Comparison of ENCODE assay signal across 8 cellular contexts in the genomic region with DNA sequence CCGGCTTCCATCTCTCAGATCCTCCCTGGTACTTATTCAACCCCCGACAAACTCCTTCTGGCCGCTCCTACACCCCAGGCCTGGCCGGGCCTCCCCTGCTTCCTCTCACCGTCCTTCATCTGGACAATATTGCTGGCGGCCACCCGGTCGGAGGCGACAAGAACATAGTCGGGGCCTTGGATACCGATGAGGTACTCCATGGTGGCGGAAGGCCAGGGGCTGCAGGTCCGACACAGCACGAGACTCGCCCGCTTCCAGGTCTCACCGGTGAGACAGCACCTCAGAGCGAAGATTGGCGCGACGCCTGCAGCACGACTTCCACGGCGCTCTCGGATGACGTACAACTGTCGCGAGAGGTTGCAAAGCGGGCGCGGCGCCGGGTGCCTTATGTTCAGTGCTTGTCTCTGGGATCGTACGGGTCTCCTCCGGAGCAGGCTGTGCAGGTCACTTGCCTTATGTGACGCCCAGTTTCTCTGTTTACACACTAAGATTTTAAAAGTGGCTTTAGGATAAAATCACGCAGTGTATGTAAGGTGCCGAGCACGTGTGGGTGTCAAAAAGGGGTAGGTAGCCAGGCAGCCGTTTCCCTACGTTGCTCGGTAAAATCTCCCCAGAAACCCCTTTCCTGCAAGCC. TPM values are rescaled to one million over a fixed set of nuclear protein-coding genes. Genes with fewer than 3 reads are reported as not detected.
DNase-seq lines count a peak whose midpoint lies in the region; ATAC-seq and TF ChIP-seq lines count a peak whose summit lies in the region.

A gene (minus strand): TSS at position 294 of the 634 bp plus-strand sequence. CDS start 94 bp downstream, at position 200.

- peaks cover 19% of the 10 kb centered on the region for H3K27me3 Mint-ChIP-seq in activated T-cell treated with anti-CD3 and anti-CD28 coated beads, Interleukin-2, amount 50 U/mL, for 24 hours

- ATAC-seq in GM21619 (IDR thresholded peaks at IDR 0.05; ENCODE audit: unreplicated experiment) (peak; percentile 81), mucosa of descending colon (peak; percentile 99)

- H3K4me3 Mint-ChIP-seq in activated T-cell treated with anti-CD3 and anti-CD28 coated beads, Interleukin-2, amount 50 U/mL, for 24 hours = peak within 1 kb of the TSS; percentile 100

- H3K4me3 ChIP-seq in epithelial cell of proximal tubule (ENCODE audit: low read depth, low read length) (peak within 1 kb of the TSS; percentile 88), mucosa of descending colon (peak within 1 kb of the TSS; percentile 78)

- H3K36me3 ChIP-seq in mucosa of descending colon (ENCODE audit: low read depth) = no peaks in the 10 kb centered on the region

- no peaks in the 10 kb centered on the region for H3K9me3 Mint-ChIP-seq in activated T-cell treated with anti-CD3 and anti-CD28 coated beads, Interleukin-2, amount 50 U/mL, for 24 hours

- peaks cover 32% of the 10 kb centered on the region for H3K4me1 ChIP-seq in mucosa of descending colon (ENCODE audit: low read depth)

- H3K27ac Mint-ChIP-seq in activated T-cell treated with anti-CD3 and anti-CD28 coated beads, Interleukin-2, amount 50 U/mL, for 24 hours = peak within 1 kb of the TSS; percentile 100

- peaks cover 34% of the 10 kb centered on the region for H3K4me1 Mint-ChIP-seq in activated T-cell treated with anti-CD3 and anti-CD28 coated beads, Interleukin-2, amount 50 U/mL, for 24 hours (ENCODE audit: low read depth)

- peaks cover 42% of the 10 kb centered on the region for H3K36me3 Mint-ChIP-seq in activated T-cell treated with anti-CD3 and anti-CD28 coated beads, Interleukin-2, amount 50 U/mL, for 24 hours (ENCODE audit: low read depth)

- intact Hi-C loops in mucosa of descending colon (cut with DNase I, micrococcal nuclease) = no loop called here

- no peaks in the 10 kb centered on the region for H3K9me3 ChIP-seq in mucosa of descending colon

- TF ChIP-seq CTCF in epithelial cell of proximal tubule (conservative IDR thresholded peaks at IDR 0.05; ENCODE audit: low read depth, low read length) (no peak), mucosa of descending colon (IDR thresholded peaks at IDR 0.05) (no peak)

- peak; percentile 99 for DNase-seq in DMS153 (lab: John Stamatoyannopoulos, UW)
- DNase-seq in KG1 (lab: John Stamatoyannopoulos, UW) = peak; percentile 93
- peak; percentile 98 for DNase-seq in activated T-cell treated with anti-CD3 and anti-CD28 coated beads, Interleukin-2, amount 50 U/mL, for 24 hours
- peak; percentile 66 for DNase-seq in epithelial cell of proximal tubule (ENCODE audit: low read depth)
- DNase-seq in mucosa of descending colon = peak; percentile 98 to 99 (median 98)
- DNase-seq in stimulated activated CD8-positive, alpha-beta memory T cell treated with anti-CD3 and anti-CD28 coated beads, Interleukin-4, amount 100 ng/mL, for 1 hour (ENCODE audit: low read depth in 2 of 2, low spot score in 1 of 2) = peak; percentile 94 to 99

TF ChIP-seq in PFSK-1, 5 proteins besides CTCF, POLR2A, EP300 and RAD21:
- TF ChIP-seq, protein P1, sequence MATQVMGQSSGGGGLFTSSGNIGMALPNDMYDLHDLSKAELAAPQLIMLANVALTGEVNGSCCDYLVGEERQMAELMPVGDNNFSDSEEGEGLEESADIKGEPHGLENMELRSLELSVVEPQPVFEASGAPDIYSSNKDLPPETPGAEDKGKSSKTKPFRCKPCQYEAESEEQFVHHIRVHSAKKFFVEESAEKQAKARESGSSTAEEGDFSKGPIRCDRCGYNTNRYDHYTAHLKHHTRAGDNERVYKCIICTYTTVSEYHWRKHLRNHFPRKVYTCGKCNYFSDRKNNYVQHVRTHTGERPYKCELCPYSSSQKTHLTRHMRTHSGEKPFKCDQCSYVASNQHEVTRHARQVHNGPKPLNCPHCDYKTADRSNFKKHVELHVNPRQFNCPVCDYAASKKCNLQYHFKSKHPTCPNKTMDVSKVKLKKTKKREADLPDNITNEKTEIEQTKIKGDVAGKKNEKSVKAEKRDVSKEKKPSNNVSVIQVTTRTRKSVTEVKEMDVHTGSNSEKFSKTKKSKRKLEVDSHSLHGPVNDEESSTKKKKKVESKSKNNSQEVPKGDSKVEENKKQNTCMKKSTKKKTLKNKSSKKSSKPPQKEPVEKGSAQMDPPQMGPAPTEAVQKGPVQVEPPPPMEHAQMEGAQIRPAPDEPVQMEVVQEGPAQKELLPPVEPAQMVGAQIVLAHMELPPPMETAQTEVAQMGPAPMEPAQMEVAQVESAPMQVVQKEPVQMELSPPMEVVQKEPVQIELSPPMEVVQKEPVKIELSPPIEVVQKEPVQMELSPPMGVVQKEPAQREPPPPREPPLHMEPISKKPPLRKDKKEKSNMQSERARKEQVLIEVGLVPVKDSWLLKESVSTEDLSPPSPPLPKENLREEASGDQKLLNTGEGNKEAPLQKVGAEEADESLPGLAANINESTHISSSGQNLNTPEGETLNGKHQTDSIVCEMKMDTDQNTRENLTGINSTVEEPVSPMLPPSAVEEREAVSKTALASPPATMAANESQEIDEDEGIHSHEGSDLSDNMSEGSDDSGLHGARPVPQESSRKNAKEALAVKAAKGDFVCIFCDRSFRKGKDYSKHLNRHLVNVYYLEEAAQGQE (IDR thresholded peaks at IDR 0.05; ENCODE audit: insufficient read depth in 1 of 2, low read depth in 2 of 2, low read length in 2 of 2) = no peak
- TF ChIP-seq FOXP2 (optimal IDR thresholded peaks at IDR 0.05; ENCODE audit: borderline replicate concordance, extremely low read depth, extremely low read length, insufficient read depth) = peak; percentile 60
- peak; percentile 86 for TF ChIP-seq TAF1 (IDR thresholded peaks at IDR 0.05; ENCODE audit: borderline replicate concordance, insufficient read depth, low read length)
- TF ChIP-seq SIN3A (IDR thresholded peaks at IDR 0.05; ENCODE audit: borderline replicate concordance, insufficient read depth, low read length) = no peak
- peak; percentile 94 for TF ChIP-seq POLR2AphosphoS5 (IDR thresholded peaks at IDR 0.05; ENCODE audit: low read depth, low read length)

RNA-seq across cellular contexts. Expression of the gene that starts here (rescaled TPM):
- polyA plus RNA-seq in PFSK-1 (2012; ENCODE audit: insufficient read length, low read depth) = 61.5 TPM
- total RNA-seq in epithelial cell of proximal tubule (85.6 and 115 TPM in 2 replicates), mucosa of descending colon (10 to 100 TPM; 34.8 to 62.9 (median 39.7) TPM)

Comparison
In these comparisons a context has a peak if more than half of its experiments do, and no peak if none do; other contexts are left out.
1. Peak in every context shown above with its lines: DNase-seq, ATAC-seq and H3K4me3 ChIP-seq.